ENCODE assay signal across 11 cellular contexts in the genomic region with DNA sequence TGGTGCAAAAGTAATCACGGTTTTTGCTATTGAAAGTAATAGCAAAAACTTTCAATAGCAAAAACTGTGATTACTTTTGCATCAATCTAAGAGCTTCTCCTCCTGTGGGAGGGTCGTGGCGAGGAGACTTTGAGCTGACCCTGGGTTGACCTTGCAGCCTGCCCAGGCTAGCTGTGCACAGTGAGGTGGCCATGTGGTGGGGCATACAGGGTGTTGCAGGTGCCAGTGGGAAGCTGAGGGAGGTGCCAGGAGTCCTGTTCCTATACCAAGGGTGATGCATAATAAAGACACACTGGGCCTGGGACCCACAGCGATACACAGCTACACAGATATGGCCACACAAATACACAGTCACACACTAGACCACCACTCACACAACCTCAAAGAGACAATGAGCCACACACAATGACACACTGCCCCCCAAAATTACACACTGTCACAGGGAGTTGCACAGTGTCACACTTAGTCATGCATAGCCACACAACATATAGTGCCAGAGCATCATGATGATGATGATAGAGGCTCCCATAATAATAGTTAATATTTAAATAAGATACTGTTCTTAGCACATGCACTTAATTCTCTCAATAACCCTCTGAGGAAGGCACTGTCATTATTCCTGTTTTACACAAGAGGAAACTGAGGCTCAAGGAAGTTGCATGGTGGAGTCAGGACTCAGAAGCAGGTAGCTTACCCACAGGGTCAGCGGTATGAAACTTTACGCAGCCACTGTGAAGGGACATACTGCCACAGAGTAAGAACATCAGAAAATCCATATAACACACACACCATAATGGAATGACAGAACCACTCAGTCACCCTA. TPM values are rescaled to one million over a fixed set of nuclear protein-coding genes. Genes with fewer than 3 reads are reported as not detected.
DNase-seq lines count a peak whose midpoint lies in the region; ATAC-seq, FAIRE-seq and TF ChIP-seq lines count a peak whose summit lies in the region.
"Had no signal": no experiment of that assay in that cellular context is flagged by ENCODE, and none has a peak within 500 bp of the region (broad histone marks: within the 10 kb centered on the region; RNA-seq: fewer than 3 reads in every experiment).

No MANE protein-coding gene starts in this region.

- peak overlapping the region; percentile 93 for H3K27ac Mint-ChIP-seq in activated naive CD8-positive, alpha-beta T cell
- H3K27ac Mint-ChIP-seq in activated naive CD8-positive, alpha-beta T cell treated with anti-CD3 and anti-CD28 coated beads for 36 hours, result no peak overlapping the region
- H3K27ac Mint-ChIP-seq in astrocyte (ENCODE audit: unreplicated experiment), result no peak overlapping the region

- no peak overlapping the region for H3K4me3 ChIP-seq in astrocyte (ENCODE audit: insufficient read depth, low read depth, low read length)
- H3K4me3 ChIP-seq in mesenchymal stem cell (ENCODE audit: insufficient read depth in 1 of 2, low read depth in 1 of 2, low read length in 2 of 2), result peak overlapping the region in 1 of 2 experiments; percentile 95
- H3K4me3 ChIP-seq in thymus (ENCODE audit: low read length), result peak overlapping the region; percentile 66

- H4K20me1 ChIP-seq in astrocyte (ENCODE audit: insufficient read depth, low read length), result peaks cover 24% of the 10 kb centered on the region

- peak overlapping the region; percentile 27 for H4K8ac ChIP-seq in mesenchymal stem cell (ENCODE audit: low read length)

- H3K4me1 Mint-ChIP-seq in activated naive CD8-positive, alpha-beta T cell (ENCODE audit: low read depth), result peaks cover 30% of the 10 kb centered on the region
- H3K4me1 Mint-ChIP-seq in activated naive CD8-positive, alpha-beta T cell treated with anti-CD3 and anti-CD28 coated beads for 36 hours, result peaks cover 18% of the 10 kb centered on the region
- H3K4me1 Mint-ChIP-seq in astrocyte (ENCODE audit: low read depth, unreplicated experiment), result peaks cover 2% of the 10 kb centered on the region

- H3K4me3 Mint-ChIP-seq in activated naive CD8-positive, alpha-beta T cell, result peak overlapping the region; percentile 90
- H3K4me3 Mint-ChIP-seq in activated naive CD8-positive, alpha-beta T cell treated with anti-CD3 and anti-CD28 coated beads for 36 hours, result no peak overlapping the region
- peak overlapping the region; percentile 95 for H3K4me3 Mint-ChIP-seq in astrocyte (ENCODE audit: unreplicated experiment)

- H2BK5ac ChIP-seq in mesenchymal stem cell (ENCODE audit: low read depth, low read length, poor library complexity, severe bottlenecking), result no peak overlapping the region

- H3K27me3 Mint-ChIP-seq in activated naive CD8-positive, alpha-beta T cell, result no peaks in the 10 kb centered on the region
- peaks cover 6% of the 10 kb centered on the region for H3K27me3 Mint-ChIP-seq in activated naive CD8-positive, alpha-beta T cell treated with anti-CD3 and anti-CD28 coated beads for 36 hours
- H3K27me3 Mint-ChIP-seq in astrocyte (ENCODE audit: low read depth, unreplicated experiment), result peaks cover 6% of the 10 kb centered on the region

- H3K23ac ChIP-seq in mesenchymal stem cell (ENCODE audit: low read length in 2 of 2), result no peak overlapping the region

- no peaks in the 10 kb centered on the region for H3K79me2 ChIP-seq in astrocyte (ENCODE audit: insufficient read depth, low read length)

- no peak for DNase-seq in activated naive CD8-positive, alpha-beta T cell treated with anti-CD3 and anti-CD28 coated beads for 36 hours
- DNase-seq in astrocyte (ENCODE audit: low read depth) (no peak), mesenchymal stem cell (no peak), UCSD-AML1 (lab: John Stamatoyannopoulos, UW; ENCODE audit: unreplicated experiment) (no peak)
- DNase-seq in stimulated activated CD4-positive, alpha-beta T cell treated with anti-CD3 and anti-CD28 coated beads, Interleukin-2, amount 100 ng/mL, for 48 hours, result no peak
- DNase-seq: SJCRH30; stimulated activated CD4-positive, alpha-beta T cell treated with anti-CD3 and anti-CD28 coated beads, Interleukin-4, amount 100 ng/mL, for 4 hours had no signal

- no peak for ATAC-seq in HG02852 (IDR thresholded peaks at IDR 0.05; ENCODE audit: unreplicated experiment)

- no peak for TF ChIP-seq CTCF in astrocyte (IDR thresholded peaks at IDR 0.05; ENCODE audit: insufficient read depth, low read depth, low read length)

- H3K9ac ChIP-seq in astrocyte (ENCODE audit: low read length) (peak overlapping the region; percentile 88), mesenchymal stem cell (ENCODE audit: low read length) (peak overlapping the region; percentile 93)

- H3K36me3 Mint-ChIP-seq in activated naive CD8-positive, alpha-beta T cell, result peaks cover 3% of the 10 kb centered on the region
- peaks cover 3% of the 10 kb centered on the region for H3K36me3 Mint-ChIP-seq in activated naive CD8-positive, alpha-beta T cell treated with anti-CD3 and anti-CD28 coated beads for 36 hours
- H3K36me3 Mint-ChIP-seq in astrocyte (ENCODE audit: low read depth, unreplicated experiment), result peaks cover 3% of the 10 kb centered on the region

- no peak overlapping the region for H3K4ac ChIP-seq in mesenchymal stem cell (ENCODE audit: low read depth in 1 of 2, low read length in 2 of 2)

- no peak overlapping the region for H2BK12ac ChIP-seq in mesenchymal stem cell (ENCODE audit: low read length in 2 of 2)

- H3K36me3 ChIP-seq in astrocyte (ENCODE audit: insufficient read depth, low read length) (no peaks in the 10 kb centered on the region), mesenchymal stem cell (ENCODE audit: control insufficient read depth in 1 of 2, insufficient read depth in 2 of 2, low read depth in 1 of 2, low read length in 2 of 2) (peaks cover 16 to 23% of the 10 kb centered on the region in 2 experiments), thymus (ENCODE audit: control insufficient read depth, insufficient read depth) (peaks cover 3% of the 10 kb centered on the region)
- H3K36me3 ChIP-seq: SJCRH30 had no signal

- H2BK120ac ChIP-seq in mesenchymal stem cell (ENCODE audit: low read depth, low read length), result no peak overlapping the region

- H3K27ac ChIP-seq in astrocyte (ENCODE audit: low read depth, low read length) (no peak overlapping the region), mesenchymal stem cell (ENCODE audit: low read length, poor library complexity, severe bottlenecking) (no peak overlapping the region), thymus (ENCODE audit: low read depth) (no peak overlapping the region)
- H3K27ac ChIP-seq: SJCRH30 had no signal

- H2AK5ac ChIP-seq in mesenchymal stem cell (ENCODE audit: low read length, severe bottlenecking), result no peak overlapping the region

- H3K79me1 ChIP-seq in mesenchymal stem cell (replicated peaks; ENCODE audit: low read length, poor library complexity, severe bottlenecking), result peaks cover 1% of the 10 kb centered on the region

- H3K4me1 ChIP-seq in astrocyte (ENCODE audit: insufficient read depth, low read length) (peaks cover 9% of the 10 kb centered on the region), mesenchymal stem cell (ENCODE audit: control insufficient read depth, insufficient read depth, low read depth, low read length) (peaks cover 10% of the 10 kb centered on the region), thymus (ENCODE audit: control insufficient read depth, insufficient read depth, low read length) (peaks cover 11% of the 10 kb centered on the region)

- FAIRE-seq in astrocyte (lab: Jason Lieb, UNC), result no peak
- FAIRE-seq: keratinocyte had no signal

- peak overlapping the region; percentile 18 for H4K91ac ChIP-seq in mesenchymal stem cell (ENCODE audit: low read length)

- no peak overlapping the region for H3K14ac ChIP-seq in mesenchymal stem cell (ENCODE audit: low read length in 2 of 2)

- no peaks in the 10 kb centered on the region for H3K9me3 Mint-ChIP-seq in activated naive CD8-positive, alpha-beta T cell (ENCODE audit: low read depth)
- no peaks in the 10 kb centered on the region for H3K9me3 Mint-ChIP-seq in activated naive CD8-positive, alpha-beta T cell treated with anti-CD3 and anti-CD28 coated beads for 36 hours
- no peaks in the 10 kb centered on the region for H3K9me3 Mint-ChIP-seq in astrocyte (ENCODE audit: unreplicated experiment)

- peak overlapping the region; percentile 90 for H3K4me2 ChIP-seq in astrocyte (ENCODE audit: low read length)
- no peak overlapping the region for H3K4me2 ChIP-seq in mesenchymal stem cell (ENCODE audit: low read length, poor library complexity, severe bottlenecking)

- H2BK15ac ChIP-seq in mesenchymal stem cell (ENCODE audit: low read depth, poor library complexity, severe bottlenecking), result no peak overlapping the region

- WGBS in mesenchymal stem cell, result 92% methylated on average over 5 of the region's 6 CpGs
- WGBS in thymus, result 98% methylated on average over 6 of the region's 6 CpGs

- H3K27me3 ChIP-seq in astrocyte (ENCODE audit: insufficient read depth, low read length), result no peaks in the 10 kb centered on the region
- H3K27me3 ChIP-seq in mesenchymal stem cell (ENCODE audit: control insufficient read depth in 1 of 2, insufficient read depth in 1 of 2, low read length in 2 of 2), result no peaks in the 10 kb centered on the region
- H3K27me3 ChIP-seq in thymus (ENCODE audit: control insufficient read depth, insufficient read depth), result peaks cover 4% of the 10 kb centered on the region
- H3K27me3 ChIP-seq: SJCRH30 had no signal

- no peak overlapping the region for H3K18ac ChIP-seq in mesenchymal stem cell (ENCODE audit: low read depth in 1 of 2, low read length in 2 of 2)

- H2AFZ ChIP-seq in astrocyte (ENCODE audit: low read depth, low read length), result no peak overlapping the region
- H2AFZ ChIP-seq in mesenchymal stem cell (ENCODE audit: low read depth, low read length), result no peak overlapping the region

- H3K9me3 ChIP-seq in astrocyte (ENCODE audit: insufficient read depth, low read depth, low read length) (no peaks in the 10 kb centered on the region), mesenchymal stem cell (ENCODE audit: control insufficient read depth, low read length) (no peaks in the 10 kb centered on the region), thymus (ENCODE audit: control insufficient read depth) (no peaks in the 10 kb centered on the region)
- H3K9me3 ChIP-seq: SJCRH30 had no signal

RNA-seq across cellular contexts. Expression of gene PLCD1, which starts 6.3 kb away (rescaled TPM):
- 1 to 10 TPM; 5.7 to 9.1 TPM for total RNA-seq in activated naive CD8-positive, alpha-beta T cell treated with anti-CD3 and anti-CD28 coated beads for 36 hours
- 15.8 and 16.7 TPM in 2 replicates for total RNA-seq in astrocyte
- 16.1 TPM for polyA plus RNA-seq in mesenchymal stem cell (2013, experiment 1 of 2)
- 16.2 TPM for polyA plus RNA-seq in mesenchymal stem cell (2013, experiment 2 of 2)
- polyA plus RNA-seq in thymus, result 23.8 TPM

RNA-seq across cellular contexts. Expression of gene DLEC1, which starts 15.9 kb away (rescaled TPM):
- total RNA-seq in activated naive CD8-positive, alpha-beta T cell treated with anti-CD3 and anti-CD28 coated beads for 36 hours, result under 1 TPM; 0.12 to 0.52 TPM
- 0.19 and 0.54 TPM in 2 replicates for total RNA-seq in astrocyte
- 0.01 TPM for polyA plus RNA-seq in mesenchymal stem cell (2013, experiment 1 of 2)
- polyA plus RNA-seq in mesenchymal stem cell (2013, experiment 2 of 2), result 0.01 TPM
- polyA plus RNA-seq in thymus, result 0.52 TPM
- total RNA-seq: SJCRH30 had no signal
- polyA plus RNA-seq: keratinocyte had no signal

RNA-seq across cellular contexts. Expression of gene VILL, which starts 32.5 kb away (rescaled TPM):
- 10 to 100 TPM; 14.4 to 15.0 TPM for total RNA-seq in activated naive CD8-positive, alpha-beta T cell treated with anti-CD3 and anti-CD28 coated beads for 36 hours
- total RNA-seq in astrocyte, result 1.0 and 1.5 TPM in 2 replicates
- polyA plus RNA-seq in mesenchymal stem cell (2013, experiment 1 of 2), result 0.98 TPM
- 1.0 TPM for polyA plus RNA-seq in mesenchymal stem cell (2013, experiment 2 of 2)
- 24.5 TPM for polyA plus RNA-seq in thymus
